Comparison of ENCODE assay signal across 9 cellular contexts in the genomic region with DNA sequence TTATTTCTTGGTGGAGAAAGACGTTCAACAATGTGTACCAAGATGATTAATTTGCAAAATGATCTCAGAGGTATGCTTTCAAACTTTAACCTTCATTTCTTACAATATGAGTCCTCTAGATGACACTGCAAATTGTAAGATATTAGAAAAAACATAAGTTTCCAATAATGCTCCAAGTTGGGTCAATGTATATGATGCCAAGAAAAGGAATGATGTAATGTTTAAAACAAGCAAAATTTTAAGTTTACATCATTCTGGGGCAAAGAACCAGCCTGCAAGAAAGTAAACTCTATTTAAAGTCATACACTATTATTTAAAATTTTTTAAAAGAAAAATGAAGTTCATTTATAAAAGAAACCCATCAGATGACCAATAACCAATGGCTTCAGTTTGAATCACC. TPM values are rescaled to one million over a fixed set of nuclear protein-coding genes. Genes with fewer than 3 reads are reported as not detected.
"Had no signal": no experiment of that assay in that cellular context is flagged by ENCODE, and none has a peak within 500 bp of the region (broad histone marks: within the 10 kb centered on the region; RNA-seq: fewer than 3 reads in every experiment).

No MANE protein-coding gene starts in this region.

- FAIRE-seq: G401.6, GM12878, GM12891, GM12892, GM18507, GM19239 had no signal

- ATAC-seq: GM12878 had no signal

- DNase-seq: GDM1, GF-D8 had no signal

- H3K4me3 ChIP-seq: GM12878 had no signal

RNA-seq across cellular contexts. Expression of gene PRSS12, which starts 56.1 kb away (rescaled TPM):
- total RNA-seq: G401 had no signal
